15 cellular contexts compared by ENCODE assay signal in the genomic region with DNA sequence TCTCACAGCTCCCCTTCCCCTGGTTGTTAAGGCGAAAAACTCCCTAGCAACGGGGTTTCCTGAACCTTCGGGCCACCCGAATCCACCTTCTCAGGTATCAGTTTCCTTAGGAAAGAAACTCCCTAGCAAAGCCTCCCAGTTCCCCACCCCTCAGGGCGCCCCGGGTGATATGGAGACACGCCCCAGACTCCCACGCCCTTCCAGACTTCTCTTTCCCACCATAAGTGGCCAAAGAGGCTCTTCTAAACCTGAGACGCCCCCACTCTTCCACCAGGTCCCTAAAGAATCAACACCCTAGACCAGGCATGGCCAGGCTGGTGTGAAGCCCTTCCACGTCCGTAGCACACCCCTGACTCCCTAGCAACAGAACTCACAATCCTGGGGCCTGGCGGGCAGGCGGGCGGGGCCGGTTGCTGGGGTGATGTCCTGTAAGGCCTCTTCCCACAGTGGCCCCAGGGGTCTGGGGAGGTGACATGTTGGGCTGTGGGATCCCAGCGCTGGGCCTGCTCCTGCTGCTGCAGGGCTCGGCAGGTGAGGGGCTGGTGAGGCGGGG. TPM values are rescaled to one million over a fixed set of nuclear protein-coding genes. Genes with fewer than 3 reads are reported as not detected.
A peak's percentile ranks its signal among the peaks of the same experiment; 100 is the strongest.
DNase-seq lines count a peak whose midpoint lies in the region; ATAC-seq and TF ChIP-seq lines count a peak whose summit lies in the region.
"Had no signal": no experiment of that assay in that cellular context is flagged by ENCODE, and none has a peak within 500 bp of the region (broad histone marks: within the 10 kb centered on the region; RNA-seq: fewer than 3 reads in every experiment).

A gene (plus strand): TSS at position 446 of the 553 bp plus-strand sequence. CDS start 28 bp downstream, at position 474.

- H3K4me1 Mint-ChIP-seq in natural killer cell treated with Interleukin-12 subunit alpha and Interleukin-12 subunit beta and Interleukin-15 and Interleukin-18, amount 100 ng/mL, for 72 hours (ENCODE audit: low read depth in 2 of 2), result peaks cover 0 to 5% of the 10 kb centered on the region in 2 donors

- no peaks in the 10 kb centered on the region for H3K9me3 ChIP-seq in HUES64 (ENCODE audit: insufficient read depth, low read depth, low read length)
- H3K9me3 ChIP-seq in lung (ENCODE audit: control insufficient read depth in 2 of 2, insufficient read depth in 1 of 2, low read length in 1 of 2), result no peaks in the 10 kb centered on the region

- no peaks in the 10 kb centered on the region for H3K9me3 Mint-ChIP-seq in natural killer cell treated with Interleukin-12 subunit alpha and Interleukin-12 subunit beta and Interleukin-15 and Interleukin-18, amount 100 ng/mL, for 72 hours

- H3K27me3 ChIP-seq in HUES64 (ENCODE audit: insufficient read depth, low read length) (peaks cover 43% of the 10 kb centered on the region), lung (ENCODE audit: control insufficient read depth, insufficient read depth) (peaks cover 4% of the 10 kb centered on the region)

- H3K4me3 Mint-ChIP-seq in natural killer cell treated with Interleukin-12 subunit alpha and Interleukin-12 subunit beta and Interleukin-15 and Interleukin-18, amount 100 ng/mL, for 72 hours, result no peak within 1 kb of the TSS
- H3K4me3 Mint-ChIP-seq: activated CD4-positive, alpha-beta T cell treated with anti-CD3 and anti-CD28 coated beads for 36 hours had no signal

- H3K27me3 Mint-ChIP-seq in natural killer cell treated with Interleukin-12 subunit alpha and Interleukin-12 subunit beta and Interleukin-15 and Interleukin-18, amount 100 ng/mL, for 72 hours, result peaks cover 13 to 16% of the 10 kb centered on the region in 2 donors

- 46% methylated on average over 17 of the region's 18 CpGs for WGBS in HUES64
- WGBS in lung, 2 donors, result 44 to 49% methylated on average over 18 of the region's 18 CpGs

- H3K36me3 Mint-ChIP-seq in natural killer cell treated with Interleukin-12 subunit alpha and Interleukin-12 subunit beta and Interleukin-15 and Interleukin-18, amount 100 ng/mL, for 72 hours, result no peaks in the 10 kb centered on the region

- peak within 1 kb of the TSS; percentile 46; the same call in 1 of the 2 replicates for H3K27ac ChIP-seq in HUES64 (ENCODE audit: low read depth, low read length)
- no peak within 1 kb of the TSS for H3K27ac ChIP-seq in lung (ENCODE audit: low read depth in 1 of 2, low read length in 1 of 2)

- intact Hi-C loops in sciatic nerve (cut with DNase I), result no loop called here

- peak; percentile 43 for DNase-seq in COLO668 (lab: John Stamatoyannopoulos, UW; ENCODE audit: unreplicated experiment)
- peak; percentile 74 for DNase-seq in ecto neural progenitor cell (ENCODE audit: low spot score)
- no peak for DNase-seq in lung (ENCODE audit: low spot score)
- DNase-seq in sciatic nerve (ENCODE audit: low spot score), result no peak
- DNase-seq in natural killer cell treated with Interleukin-12 subunit alpha and Interleukin-12 subunit beta and Interleukin-15 and Interleukin-18, amount 100 ng/mL, for 72 hours (ENCODE audit: low spot score), result no peak
- DNase-seq: activated CD4-positive, alpha-beta T cell treated with anti-CD3 and anti-CD28 coated beads for 36 hours; DND-41; NCI-H2107; retina had no signal

- H3K27ac Mint-ChIP-seq in natural killer cell treated with Interleukin-12 subunit alpha and Interleukin-12 subunit beta and Interleukin-15 and Interleukin-18, amount 100 ng/mL, for 72 hours, result no peak within 1 kb of the TSS
- H3K27ac Mint-ChIP-seq: activated CD4-positive, alpha-beta T cell treated with anti-CD3 and anti-CD28 coated beads for 36 hours had no signal

- H3K36me3 ChIP-seq in HUES64 (ENCODE audit: insufficient read depth, low read length) (no peaks in the 10 kb centered on the region), lung (ENCODE audit: control insufficient read depth in 2 of 2, insufficient read depth in 2 of 2, low read length in 2 of 2) (no peaks in the 10 kb centered on the region)

- H3K9ac ChIP-seq in HUES64 (ENCODE audit: low read depth, low read length), result 0 out of 2 replicates have a peak within 1 kb of the TSS, but pooled peaks have one; percentile 35

- no peak for TF ChIP-seq CTCF in lung (IDR thresholded peaks at IDR 0.05; ENCODE audit: control extremely low read depth, extremely low read depth)

- H3K4me1 ChIP-seq in HUES64 (ENCODE audit: insufficient read depth, low read length) (peaks cover 27% of the 10 kb centered on the region), lung (ENCODE audit: control insufficient read depth in 2 of 2, insufficient read depth in 2 of 2, low read length in 2 of 2) (peaks cover 0 to 2% of the 10 kb centered on the region in 2 donors)

- ATAC-seq in lung (ENCODE audit: insufficient read depth, low FRiP score), result no peak
- ATAC-seq in GM21723 (IDR thresholded peaks at IDR 0.05; ENCODE audit: unreplicated experiment), result no peak
- no peak for ATAC-seq in sciatic nerve
- ATAC-seq in natural killer cell treated with Interleukin-12 subunit alpha and Interleukin-12 subunit beta and Interleukin-15 and Interleukin-18, amount 100 ng/mL, for 72 hours, result no peak
- ATAC-seq in HG03045 (IDR thresholded peaks at IDR 0.05; ENCODE audit: unreplicated experiment), result no peak
- ATAC-seq: activated CD4-positive, alpha-beta T cell treated with anti-CD3 and anti-CD28 coated beads for 36 hours had no signal

- H3K4me3 ChIP-seq in HUES64 (ENCODE audit: low read length) (peak within 1 kb of the TSS; percentile 43), lung (no peak within 1 kb of the TSS)

RNA-seq across cellular contexts. Expression of the gene that starts here (rescaled TPM):
- polyA plus RNA-seq in HUES64 (2013, experiment 1 of 2), result 0.55 TPM
- polyA plus RNA-seq in HUES64 (2013, experiment 2 of 2), result 1.2 TPM
- total RNA-seq in lung (100 to 1,000 TPM in 1 of 2 donors, 10 to 100 TPM in 1; 14.3 to 106 TPM), sciatic nerve (not detected)
- 10 to 100 TPM; 56.2 to 68.8 TPM for polyA plus RNA-seq in lung
- not detected for total RNA-seq in natural killer cell treated with Interleukin-12 subunit alpha and Interleukin-12 subunit beta and Interleukin-15 and Interleukin-18, amount 100 ng/mL, for 72 hours
- total RNA-seq: activated CD4-positive, alpha-beta T cell treated with anti-CD3 and anti-CD28 coated beads for 36 hours; cerebellum; urinary bladder had no signal
- polyA plus RNA-seq: esophagus, urinary bladder had no signal

Comparison
In these comparisons a context has a peak if more than half of its experiments do, and no peak if none do; other contexts are left out.
1. RNA of the gene that starts here (total RNA-seq): 14.3 to 106 TPM in lung; not detected in sciatic nerve (single experiment) and not detected in natural killer cell treated with Interleukin-12 subunit alpha and Interleukin-12 subunit beta and Interleukin-15 and Interleukin-18, amount 100 ng/mL, for 72 hours; every median in the first group is over 10 times any median in the second.
2. DNase-seq: peak in COLO668 (single experiment) and ecto neural progenitor cell (single experiment); none in lung (single experiment), sciatic nerve (single experiment) and natural killer cell treated with Interleukin-12 subunit alpha and Interleukin-12 subunit beta and Interleukin-15 and Interleukin-18, amount 100 ng/mL, for 72 hours (single experiment).